ENCODE assay signal across 1 cellular context in the genomic region with DNA sequence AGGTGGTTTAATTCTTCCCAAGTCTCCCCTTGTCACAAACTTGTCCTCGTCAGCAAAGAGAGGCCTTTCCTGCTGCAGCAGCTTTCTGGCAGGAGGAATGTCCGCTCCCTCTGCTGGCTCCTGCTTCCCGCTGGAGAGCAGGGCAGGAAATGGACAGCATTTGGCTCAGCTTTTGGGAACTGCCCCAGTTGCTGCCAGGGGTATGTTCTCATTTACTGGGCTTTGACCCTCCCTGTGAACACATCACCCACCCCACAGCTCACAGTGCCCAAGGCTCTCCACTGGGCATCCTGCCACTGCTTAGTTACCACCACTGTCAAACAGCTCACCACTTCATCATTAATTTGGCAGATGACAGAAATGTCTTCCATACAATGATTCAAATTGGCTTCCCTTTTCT.
TF ChIP-seq lines count a peak whose summit lies in the region.

No MANE protein-coding gene starts in this region.

TF ChIP-seq in IMR-90, 13 proteins besides CTCF, POLR2A, EP300 and RAD21 (continued from another document):
- TF ChIP-seq RCOR1 (IDR thresholded peaks at IDR 0.05; ENCODE audit: insufficient replicate concordance, low read length) (no peak), SMC3 (IDR thresholded peaks at IDR 0.05; ENCODE audit: low read depth, low read length) (no peak; the same call in 1 of the 2 replicates), CEBPB (IDR thresholded peaks at IDR 0.05; ENCODE audit: low read depth, low read length) (no peak), RFX5 (IDR thresholded peaks at IDR 0.05; ENCODE audit: low read depth, low read length) (no peak), MAFK (IDR thresholded peaks at IDR 0.05; ENCODE audit: low read depth, low read length) (no peak), MAZ (IDR thresholded peaks at IDR 0.05; ENCODE audit: borderline replicate concordance, low read depth, low read length) (no peak), BHLHE40 (IDR thresholded peaks at IDR 0.05; ENCODE audit: low read depth, low read length) (no peak)
